10 cellular contexts compared by ENCODE assay signal in genomic region chr6:135163440-135163738, GRCh38. TPM values are rescaled to one million over a fixed set of nuclear protein-coding genes. Genes with fewer than 3 reads are reported as not detected.
DNase-seq lines count a peak whose midpoint lies in the region; ATAC-seq and TF ChIP-seq lines count a peak whose summit lies in the region.
"Had no signal": no experiment of that assay in that cellular context is flagged by ENCODE, and none has a peak within 500 bp of the region (broad histone marks: within the 10 kb centered on the region; RNA-seq: fewer than 3 reads in every experiment).

No MANE protein-coding gene starts in this region.

- no peaks in the 10 kb centered on the region for H3K36me3 Mint-ChIP-seq in activated naive CD8-positive, alpha-beta T cell treated with anti-CD3 and anti-CD28 coated beads for 36 hours
- H3K36me3 Mint-ChIP-seq in chondrocyte (ENCODE audit: low read depth): no peaks in the 10 kb centered on the region

- H3K36me3 ChIP-seq in KOPT-K1 (ENCODE audit: insufficient read depth, low read length): no peaks in the 10 kb centered on the region

- H3K9me3 Mint-ChIP-seq in activated naive CD8-positive, alpha-beta T cell treated with anti-CD3 and anti-CD28 coated beads for 36 hours: no peaks in the 10 kb centered on the region
- no peaks in the 10 kb centered on the region for H3K9me3 Mint-ChIP-seq in chondrocyte (ENCODE audit: low read depth)
- H3K9me3 Mint-ChIP-seq: endodermal cell had no signal

- DNase-seq in GM10266 (ENCODE audit: extremely low spot score) (peak; percentile 51), HT-29 (ENCODE audit: low spot score) (no peak), chondrocyte (ENCODE audit: low spot score) (no peak), posterior vena cava (ENCODE audit: low spot score) (no peak), kidney glomerular epithelial cell (lab: John Stamatoyannopoulos, UW) (no peak)
- DNase-seq in activated naive CD8-positive, alpha-beta T cell treated with anti-CD3 and anti-CD28 coated beads for 36 hours: peak; percentile 66

- intact Hi-C loops in posterior vena cava (cut with DNase I): no loop called here

- H3K27ac ChIP-seq in KOPT-K1 (ENCODE audit: low read depth, low read length, poor library complexity, severe bottlenecking): peak overlapping the region; percentile 28

- H3K9me3 ChIP-seq in KOPT-K1 (ENCODE audit: insufficient read depth, low read length, poor library complexity, severe bottlenecking): no peaks in the 10 kb centered on the region

- H3K27me3 Mint-ChIP-seq in activated naive CD8-positive, alpha-beta T cell treated with anti-CD3 and anti-CD28 coated beads for 36 hours: no peaks in the 10 kb centered on the region
- no peaks in the 10 kb centered on the region for H3K27me3 Mint-ChIP-seq in chondrocyte (ENCODE audit: low read depth)

- TF ChIP-seq CTCF in GM10266 (IDR thresholded peaks at IDR 0.05; ENCODE audit: control insufficient read depth, insufficient read depth, low read depth, missing control alignments): no peak
- TF ChIP-seq CTCF in chondrocyte (IDR thresholded peaks at IDR 0.05): no peak

- peak overlapping the region; percentile 18 for H3K4me3 Mint-ChIP-seq in activated naive CD8-positive, alpha-beta T cell treated with anti-CD3 and anti-CD28 coated beads for 36 hours
- no peak overlapping the region for H3K4me3 Mint-ChIP-seq in chondrocyte (ENCODE audit: unreplicated experiment)
- H3K4me3 Mint-ChIP-seq: endodermal cell had no signal

- peaks cover 55% of the 10 kb centered on the region for H3K4me1 Mint-ChIP-seq in activated naive CD8-positive, alpha-beta T cell treated with anti-CD3 and anti-CD28 coated beads for 36 hours
- H3K4me1 Mint-ChIP-seq in chondrocyte (ENCODE audit: low read depth): no peaks in the 10 kb centered on the region
- H3K4me1 Mint-ChIP-seq: endodermal cell had no signal

- ATAC-seq in GM21717 (IDR thresholded peaks at IDR 0.05; ENCODE audit: unreplicated experiment): peak; percentile 65

- H3K27ac Mint-ChIP-seq in activated naive CD8-positive, alpha-beta T cell treated with anti-CD3 and anti-CD28 coated beads for 36 hours: peak overlapping the region; percentile 95
- no peak overlapping the region for H3K27ac Mint-ChIP-seq in chondrocyte (ENCODE audit: unreplicated experiment)
- H3K27ac Mint-ChIP-seq: endodermal cell had no signal

RNA-seq across cellular contexts. Expression of gene MYB, which starts 17.7 kb away (rescaled TPM):
- total RNA-seq in activated naive CD8-positive, alpha-beta T cell treated with anti-CD3 and anti-CD28 coated beads for 36 hours: 10 to 100 TPM; 36.6 to 37.2 TPM
- 14.5 and 14.7 TPM in 2 replicates for total RNA-seq in HT-29 (2014; rRNA removed; shearing (Covaris generic))
- total RNA-seq in chondrocyte (0.13 to 0.51 TPM (median 0.20 TPM) in 3 replicates), posterior vena cava (under 1 TPM; 0.23 to 0.29 TPM)
- total RNA-seq: lung microvascular endothelial cell had no signal

Comparison
In these comparisons a context has a peak if more than half of its experiments do, and no peak if none do; other contexts are left out.
1. DNase-seq: peak in GM10266 (single experiment) and activated naive CD8-positive, alpha-beta T cell treated with anti-CD3 and anti-CD28 coated beads for 36 hours (single experiment); none in HT-29 (single experiment), chondrocyte (single experiment), posterior vena cava (single experiment) and kidney glomerular epithelial cell (single experiment).
2. RNA of gene MYB, which starts 17.7 kb away (total RNA-seq): 36.6 to 37.2 TPM in activated naive CD8-positive, alpha-beta T cell treated with anti-CD3 and anti-CD28 coated beads for 36 hours and 14.5 to 14.7 TPM in HT-29; 0.23 to 0.29 TPM in posterior vena cava and 0.13 to 0.51 TPM in chondrocyte; every median in the first group is over 10 times any median in the second.